ENCODE assay signal across 31 cellular contexts in genomic region chr7:79175390-79175789, GRCh38.
"Had no signal": no experiment of that assay in that cellular context is flagged by ENCODE, and none has a peak within 500 bp of the region (broad histone marks: within the 10 kb centered on the region; RNA-seq: fewer than 3 reads in every experiment).

No MANE protein-coding gene starts in this region.

- DNase-seq: activated CD4-positive, alpha-beta T cell treated with anti-CD3 and anti-CD28 coated beads, Interleukin-2, amount 10 ng/mL, durations not matched to agents 24 days and 14 days; activated CD4-positive, alpha-beta T cell treated with anti-CD3 and anti-CD28 coated beads, Interleukin-2, amount 50 U/mL, for 4 hours; activated CD8-positive, alpha-beta T cell treated with anti-CD3 and anti-CD28 coated beads for 36 hours; activated gamma-delta T cell treated with Interleukin-2 at 50 U/mL for 16 hours; activated naive CD4-positive, alpha-beta T cell treated with anti-CD3 and anti-CD28 coated beads for 36 hours; activated T-cell treated with anti-CD3 and anti-CD28 coated beads, Interleukin-2, amount 50 U/mL, for 24 hours; adrenal gland; body of pancreas; Karpas-422; KBM-7; MG63; NCI-H1048; NCI-H1105 treated with DMSO at 0.1 percent for 48 hours; NCI-H146; NCI-H187; NCI-H2029 treated with DMSO at 0.1 percent for 48 hours; NCI-H2107; NCI-H226; NCI-H446 treated with DMSO at 0.1 percent for 48 hours; NCI-H526; NCI-H774; SHP77; SJCRH30; SK-N-SH had no signal

- ATAC-seq: activated CD8-positive, alpha-beta T cell treated with anti-CD3 and anti-CD28 coated beads for 36 hours; activated naive CD4-positive, alpha-beta T cell treated with anti-CD3 and anti-CD28 coated beads, Interleukin-2, amount 50 U/mL, for 72 hours; body of pancreas had no signal

- H3K4me3 Mint-ChIP-seq: activated CD4-positive, alpha-beta T cell treated with anti-CD3 and anti-CD28 coated beads, Interleukin-2, amount 10 ng/mL, durations not matched to agents 24 days and 14 days; activated CD8-positive, alpha-beta T cell treated with anti-CD3 and anti-CD28 coated beads for 36 hours; activated naive CD4-positive, alpha-beta T cell treated with anti-CD3 and anti-CD28 coated beads for 36 hours; activated T-cell treated with anti-CD3 and anti-CD28 coated beads, Interleukin-2, amount 50 U/mL, for 24 hours; IgD-negative memory B cell; T-helper 1 cell treated with Interleukin-12 subunit alpha and Interleukin-12 subunit beta and Interleukin-4 antibody, amounts not matched to agents 30 μg/mL and 1 μg/mL, for 36 hours; T-helper 2 cell treated with Interferon-gamma antibody and Interleukin-4, amounts not matched to agents 5 μg/mL and 100 μg/mL, for 36 hours had no signal

- H3K9me3 Mint-ChIP-seq: activated CD4-positive, alpha-beta T cell treated with anti-CD3 and anti-CD28 coated beads, Interleukin-2, amount 10 ng/mL, durations not matched to agents 24 days and 14 days; activated CD8-positive, alpha-beta T cell treated with anti-CD3 and anti-CD28 coated beads for 36 hours; activated naive CD4-positive, alpha-beta T cell treated with anti-CD3 and anti-CD28 coated beads for 36 hours; activated T-cell treated with anti-CD3 and anti-CD28 coated beads, Interleukin-2, amount 50 U/mL, for 24 hours; activated T-helper 2 cell treated with anti-CD3 and anti-CD28 coated beads, Interferon-gamma antibody, Interleukin-2, Interleukin-4, amounts not matched to agents 10 μg/mL and 5 μg/mL and 100 μg/mL, durations not matched to agents 14 hours and 24 hours and 36 hours; T-helper 1 cell treated with Interleukin-12 subunit alpha and Interleukin-12 subunit beta and Interleukin-4 antibody, amounts not matched to agents 30 μg/mL and 1 μg/mL, for 36 hours; T-helper 2 cell treated with Interferon-gamma antibody and Interleukin-4, amounts not matched to agents 5 μg/mL and 100 μg/mL, for 36 hours had no signal

- H3K4me1 Mint-ChIP-seq: activated CD4-positive, alpha-beta T cell treated with anti-CD3 and anti-CD28 coated beads, Interleukin-2, amount 10 ng/mL, durations not matched to agents 24 days and 14 days; IgD-negative memory B cell had no signal

- H3K27ac Mint-ChIP-seq: activated CD4-positive, alpha-beta T cell treated with anti-CD3 and anti-CD28 coated beads, Interleukin-2, amount 10 ng/mL, durations not matched to agents 24 days and 14 days; activated CD8-positive, alpha-beta T cell treated with anti-CD3 and anti-CD28 coated beads for 36 hours; activated naive CD4-positive, alpha-beta T cell treated with anti-CD3 and anti-CD28 coated beads for 36 hours; activated naive CD4-positive, alpha-beta T cell treated with anti-CD3 and anti-CD28 coated beads, Interleukin-2, amount 50 U/mL, for 72 hours; activated T-cell treated with anti-CD3 and anti-CD28 coated beads, Interleukin-2, amount 50 U/mL, for 24 hours; activated T-helper 2 cell treated with anti-CD3 and anti-CD28 coated beads, Interferon-gamma antibody, Interleukin-2, Interleukin-4, amounts not matched to agents 10 μg/mL and 5 μg/mL and 100 μg/mL, durations not matched to agents 14 hours and 24 hours and 36 hours; IgD-negative memory B cell; T-helper 1 cell treated with Interleukin-12 subunit alpha and Interleukin-12 subunit beta and Interleukin-4 antibody, amounts not matched to agents 30 μg/mL and 1 μg/mL, for 36 hours; T-helper 2 cell treated with Interferon-gamma antibody and Interleukin-4, amounts not matched to agents 5 μg/mL and 100 μg/mL, for 36 hours had no signal

- H3K36me3 Mint-ChIP-seq: activated naive CD4-positive, alpha-beta T cell treated with anti-CD3 and anti-CD28 coated beads, Interleukin-2, amount 50 U/mL, for 72 hours; IgD-negative memory B cell had no signal

- H3K27me3 Mint-ChIP-seq: activated CD4-positive, alpha-beta T cell treated with anti-CD3 and anti-CD28 coated beads, Interleukin-2, amount 10 ng/mL, durations not matched to agents 24 days and 14 days; activated CD8-positive, alpha-beta T cell treated with anti-CD3 and anti-CD28 coated beads for 36 hours; activated T-cell treated with anti-CD3 and anti-CD28 coated beads, Interleukin-2, amount 50 U/mL, for 24 hours; IgD-negative memory B cell had no signal

- FAIRE-seq: astrocyte, TTC549 had no signal
